Comparison of ENCODE assay signal across 11 cellular contexts in genomic region chr17:83193336-83194188, GRCh38.
DNase-seq lines count a peak whose midpoint lies in the region; ATAC-seq and TF ChIP-seq lines count a peak whose summit lies in the region.
"Had no signal": no experiment of that assay in that cellular context is flagged by ENCODE, and none has a peak within 500 bp of the region (broad histone marks: within the 10 kb centered on the region; RNA-seq: fewer than 3 reads in every experiment).

No MANE protein-coding gene starts in this region.

- no peaks in the 10 kb centered on the region for H3K9me3 Mint-ChIP-seq in natural killer cell treated with Interleukin-12 subunit alpha and Interleukin-12 subunit beta and Interleukin-15 and Interleukin-18, amount 100 ng/mL, for 72 hours
- no peaks in the 10 kb centered on the region for H3K9me3 Mint-ChIP-seq in type B pancreatic cell

- H3K27ac Mint-ChIP-seq in natural killer cell treated with Interleukin-12 subunit alpha and Interleukin-12 subunit beta and Interleukin-15 and Interleukin-18, amount 100 ng/mL, for 72 hours: peak overlapping the region; percentile 28 to 57
- no peak overlapping the region for H3K27ac Mint-ChIP-seq in type B pancreatic cell

- ATAC-seq in natural killer cell treated with Interleukin-12 subunit alpha and Interleukin-12 subunit beta and Interleukin-15 and Interleukin-18, amount 100 ng/mL, for 72 hours: peak; percentile 41
- no peak for ATAC-seq in GM19395 (IDR thresholded peaks at IDR 0.05; ENCODE audit: unreplicated experiment)
- ATAC-seq in HG03045 (IDR thresholded peaks at IDR 0.05; ENCODE audit: unreplicated experiment): no peak

- no peaks in the 10 kb centered on the region for H3K36me3 Mint-ChIP-seq in natural killer cell treated with Interleukin-12 subunit alpha and Interleukin-12 subunit beta and Interleukin-15 and Interleukin-18, amount 100 ng/mL, for 72 hours
- no peaks in the 10 kb centered on the region for H3K36me3 Mint-ChIP-seq in type B pancreatic cell

- no peak for TF ChIP-seq CTCF in astrocyte of the spinal cord (IDR thresholded peaks at IDR 0.05; ENCODE audit: low read depth, low read length)
- TF ChIP-seq CTCF in type B pancreatic cell (conservative IDR thresholded peaks at IDR 0.05): no peak

- H3K27me3 Mint-ChIP-seq in natural killer cell treated with Interleukin-12 subunit alpha and Interleukin-12 subunit beta and Interleukin-15 and Interleukin-18, amount 100 ng/mL, for 72 hours: peaks cover 6 to 7% of the 10 kb centered on the region in 2 donors
- no peaks in the 10 kb centered on the region for H3K27me3 Mint-ChIP-seq in type B pancreatic cell

- H3K4me1 Mint-ChIP-seq in natural killer cell treated with Interleukin-12 subunit alpha and Interleukin-12 subunit beta and Interleukin-15 and Interleukin-18, amount 100 ng/mL, for 72 hours (ENCODE audit: low read depth in 2 of 2): peaks cover 19 to 40% of the 10 kb centered on the region in 2 donors
- H3K4me1 Mint-ChIP-seq in type B pancreatic cell (ENCODE audit: unreplicated experiment): peaks cover 17% of the 10 kb centered on the region

- DNase-seq in A172 (ENCODE audit: low spot score) (peak; percentile 42), KBM-7 (peak; percentile 89), astrocyte of the spinal cord (ENCODE audit: low read depth, low spot score) (peak; percentile 22), type B pancreatic cell (ENCODE audit: extremely low spot score, unreplicated experiment) (no peak), cortex of kidney (lab: John Stamatoyannopoulos, UW) (no peak)
- DNase-seq in natural killer cell treated with Interleukin-12 subunit alpha and Interleukin-12 subunit beta and Interleukin-15 and Interleukin-18, amount 100 ng/mL, for 72 hours (ENCODE audit: low spot score): peak; percentile 60
- DNase-seq: DMS153, kidney glomerular epithelial cell had no signal

- in situ Hi-C loops in KBM-7 (cut with MboI; ENCODE audit: low pct_unique_long_range_greater_than_20kb, low sequenced_read_pairs): no loop called here
- in situ Hi-C loops in astrocyte of the spinal cord (cut with HindIII; ENCODE audit: low sequenced_read_pairs): no loop called here

- no peak overlapping the region for H3K4me3 ChIP-seq in astrocyte of the spinal cord (ENCODE audit: low read depth, low read length)
- H3K4me3 ChIP-seq: dorsolateral prefrontal cortex had no signal

- peak overlapping the region; percentile 54 for H3K4me3 Mint-ChIP-seq in natural killer cell treated with Interleukin-12 subunit alpha and Interleukin-12 subunit beta and Interleukin-15 and Interleukin-18, amount 100 ng/mL, for 72 hours
- no peak overlapping the region for H3K4me3 Mint-ChIP-seq in type B pancreatic cell

Comparison
In these comparisons a context has a peak if more than half of its experiments do, and no peak if none do; other contexts are left out.
1. DNase-seq: peak in A172 (single experiment), KBM-7 (single experiment), astrocyte of the spinal cord (single experiment) and natural killer cell treated with Interleukin-12 subunit alpha and Interleukin-12 subunit beta and Interleukin-15 and Interleukin-18, amount 100 ng/mL, for 72 hours (single experiment); none in type B pancreatic cell (single experiment) and cortex of kidney (single experiment).
2. ATAC-seq: peak in natural killer cell treated with Interleukin-12 subunit alpha and Interleukin-12 subunit beta and Interleukin-15 and Interleukin-18, amount 100 ng/mL, for 72 hours (2 of 2); none in GM19395 (single experiment) and HG03045 (single experiment).